ENCODE assay signal across 17 cellular contexts in genomic region chr3:35679409-35680080, GRCh38. TPM values are rescaled to one million over a fixed set of nuclear protein-coding genes. Genes with fewer than 3 reads are reported as not detected.
"Had no signal": no experiment of that assay in that cellular context is flagged by ENCODE, and none has a peak within 500 bp of the region (broad histone marks: within the 10 kb centered on the region; RNA-seq: fewer than 3 reads in every experiment).

No MANE protein-coding gene starts in this region.

- H3K9me3 Mint-ChIP-seq: activated naive CD8-positive, alpha-beta T cell treated with anti-CD3 and anti-CD28 coated beads for 36 hours; activated T-cell treated with anti-CD3 and anti-CD28 coated beads, Interleukin-2, amount 50 U/mL, for 24 hours; neural progenitor cell; T-helper 2 cell treated with Interferon-gamma antibody and Interleukin-4, amounts not matched to agents 5 μg/mL and 100 μg/mL, for 36 hours had no signal

- H3K4me3 ChIP-seq: breast epithelium, esophagus squamous epithelium, neural progenitor cell, pancreas, smooth muscle cell, tibial nerve had no signal

- DNase-seq: activated CD4-positive, alpha-beta T cell treated with anti-CD3 and anti-CD28 coated beads, Interleukin-2, amount 50 U/mL, for 48 hours; activated CD4-positive, CD25-positive, alpha-beta regulatory T cell treated with anti-CD3 and anti-CD28 coated beads, Interleukin-2, amount 50 U/mL, for 72 hours; activated CD8-positive, alpha-beta memory T cell treated with anti-CD3 and anti-CD28 coated beads, Interleukin-2, amount 10 ng/mL, durations not matched to agents 7 days and 5 days; activated gamma-delta T cell; activated naive CD8-positive, alpha-beta T cell treated with anti-CD3 and anti-CD28 coated beads for 36 hours; activated T-cell treated with anti-CD3 and anti-CD28 coated beads, Interleukin-2, amount 50 U/mL, for 24 hours; esophagus squamous epithelium; kidney; mesendoderm; pancreas; retina had no signal

- H3K36me3 ChIP-seq: breast epithelium, esophagus squamous epithelium, neural progenitor cell, pancreas, tibial nerve had no signal

- H3K36me3 Mint-ChIP-seq: activated CD8-positive, alpha-beta memory T cell treated with anti-CD3 and anti-CD28 coated beads, Interleukin-2, amount 10 ng/mL, durations not matched to agents 7 days and 5 days; activated naive CD8-positive, alpha-beta T cell treated with anti-CD3 and anti-CD28 coated beads for 36 hours; neural progenitor cell; stimulated activated effector memory CD8-positive, alpha-beta T cell treated with anti-CD3 and anti-CD28 coated beads, Interleukin-12 subunit alpha, Interleukin-12 subunit beta, amount 100 ng/mL, for 72 hours had no signal

- H3K9me3 ChIP-seq: breast epithelium, esophagus squamous epithelium, pancreas, tibial nerve had no signal

- H3K4me3 Mint-ChIP-seq: activated CD8-positive, alpha-beta memory T cell treated with anti-CD3 and anti-CD28 coated beads, Interleukin-2, amount 10 ng/mL, durations not matched to agents 7 days and 5 days; activated naive CD8-positive, alpha-beta T cell treated with anti-CD3 and anti-CD28 coated beads for 36 hours; activated T-cell treated with anti-CD3 and anti-CD28 coated beads, Interleukin-2, amount 50 U/mL, for 24 hours; neural progenitor cell; stimulated activated effector memory CD8-positive, alpha-beta T cell treated with anti-CD3 and anti-CD28 coated beads, Interleukin-12 subunit alpha, Interleukin-12 subunit beta, amount 100 ng/mL, for 72 hours; T-helper 2 cell treated with Interferon-gamma antibody and Interleukin-4, amounts not matched to agents 5 μg/mL and 100 μg/mL, for 36 hours had no signal

- FAIRE-seq: kidney, pancreas had no signal

- H3K27ac Mint-ChIP-seq: activated CD8-positive, alpha-beta memory T cell treated with anti-CD3 and anti-CD28 coated beads, Interleukin-2, amount 10 ng/mL, durations not matched to agents 7 days and 5 days; activated naive CD8-positive, alpha-beta T cell treated with anti-CD3 and anti-CD28 coated beads for 36 hours; activated T-cell treated with anti-CD3 and anti-CD28 coated beads, Interleukin-2, amount 50 U/mL, for 24 hours; neural progenitor cell; stimulated activated effector memory CD8-positive, alpha-beta T cell treated with anti-CD3 and anti-CD28 coated beads, Interleukin-12 subunit alpha, Interleukin-12 subunit beta, amount 100 ng/mL, for 72 hours; T-helper 2 cell treated with Interferon-gamma antibody and Interleukin-4, amounts not matched to agents 5 μg/mL and 100 μg/mL, for 36 hours had no signal

- H3K27ac ChIP-seq: breast epithelium, esophagus squamous epithelium, neural progenitor cell, pancreas, tibial nerve had no signal

- H3K4me1 Mint-ChIP-seq: activated CD8-positive, alpha-beta memory T cell treated with anti-CD3 and anti-CD28 coated beads, Interleukin-2, amount 10 ng/mL, durations not matched to agents 7 days and 5 days; activated naive CD8-positive, alpha-beta T cell treated with anti-CD3 and anti-CD28 coated beads for 36 hours; stimulated activated effector memory CD8-positive, alpha-beta T cell treated with anti-CD3 and anti-CD28 coated beads, Interleukin-12 subunit alpha, Interleukin-12 subunit beta, amount 100 ng/mL, for 72 hours had no signal

- H3K4me1 ChIP-seq: breast epithelium, esophagus squamous epithelium, neural progenitor cell, pancreas, tibial nerve had no signal

- ATAC-seq: activated CD8-positive, alpha-beta memory T cell treated with anti-CD3 and anti-CD28 coated beads, Interleukin-2, amount 10 ng/mL, durations not matched to agents 7 days and 5 days; pancreas; stimulated activated effector memory CD8-positive, alpha-beta T cell treated with anti-CD3 and anti-CD28 coated beads, Interleukin-12 subunit alpha, Interleukin-12 subunit beta, amount 100 ng/mL, for 72 hours had no signal

- H3K27me3 Mint-ChIP-seq: activated CD8-positive, alpha-beta memory T cell treated with anti-CD3 and anti-CD28 coated beads, Interleukin-2, amount 10 ng/mL, durations not matched to agents 7 days and 5 days; activated naive CD8-positive, alpha-beta T cell treated with anti-CD3 and anti-CD28 coated beads for 36 hours; activated T-cell treated with anti-CD3 and anti-CD28 coated beads, Interleukin-2, amount 50 U/mL, for 24 hours had no signal

- H3K27me3 ChIP-seq: tibial nerve had no signal

RNA-seq across cellular contexts. Expression of gene ARPP21, which starts 40.2 kb away (rescaled TPM):
- total RNA-seq: activated CD8-positive, alpha-beta memory T cell treated with anti-CD3 and anti-CD28 coated beads, Interleukin-2, amount 10 ng/mL, durations not matched to agents 7 days and 5 days; activated naive CD8-positive, alpha-beta T cell treated with anti-CD3 and anti-CD28 coated beads for 36 hours; esophagus squamous epithelium; smooth muscle cell; tibial nerve had no signal
- polyA plus RNA-seq: smooth muscle cell had no signal
